Comparison of ENCODE assay signal across 18 cellular contexts in genomic region chr10:126431816-126432215, GRCh38. TPM values are rescaled to one million over a fixed set of nuclear protein-coding genes. Genes with fewer than 3 reads are reported as not detected.
DNase-seq lines count a peak whose midpoint lies in the region; ATAC-seq and TF ChIP-seq lines count a peak whose summit lies in the region.
"Had no signal": no experiment of that assay in that cellular context is flagged by ENCODE, and none has a peak within 500 bp of the region (broad histone marks: within the 10 kb centered on the region; RNA-seq: fewer than 3 reads in every experiment).

No MANE protein-coding gene starts in this region.

- no peaks in the 10 kb centered on the region for H3K4me1 Mint-ChIP-seq in neural progenitor cell
- H3K4me1 Mint-ChIP-seq: B cell, GM23338, H9 had no signal

- H3K27me3 Mint-ChIP-seq in neural progenitor cell (ENCODE audit: insufficient read depth, low read depth) = peaks cover 4% of the 10 kb centered on the region
- H3K27me3 Mint-ChIP-seq: CD4-positive, alpha-beta memory T cell had no signal

- no peak overlapping the region for H3K9ac ChIP-seq in neural progenitor cell

- WGBS in esophagus muscularis mucosa = 83% methylated on average over 2 of the region's 2 CpGs

- H3K4me3 Mint-ChIP-seq in neural progenitor cell = no peak overlapping the region
- H3K4me3 Mint-ChIP-seq: B cell, GM23338, H9 had no signal

- no peaks in the 10 kb centered on the region for H3K36me3 Mint-ChIP-seq in neural progenitor cell
- H3K36me3 Mint-ChIP-seq: CD4-positive, alpha-beta memory T cell had no signal

- no peaks in the 10 kb centered on the region for H3K4me1 ChIP-seq in esophagus muscularis mucosa
- H3K4me1 ChIP-seq in effector memory CD4-positive, alpha-beta T cell (ENCODE audit: control insufficient read depth, insufficient read depth, low read length, poor library complexity, severe bottlenecking) = no peaks in the 10 kb centered on the region
- H3K4me1 ChIP-seq in neural progenitor cell = no peaks in the 10 kb centered on the region

- H3K79me2 ChIP-seq in neural progenitor cell (ENCODE audit: low read depth) = no peaks in the 10 kb centered on the region

- H2AFZ ChIP-seq in neural progenitor cell (replicated peaks) = no peak overlapping the region
- H2AFZ ChIP-seq: GM23338 had no signal

- no peak overlapping the region for H3K4me3 ChIP-seq in Jurkat, Clone E6-1 (ENCODE audit: low read length)
- no peak overlapping the region for H3K4me3 ChIP-seq in esophagus muscularis mucosa
- H3K4me3 ChIP-seq in effector memory CD4-positive, alpha-beta T cell (ENCODE audit: insufficient read depth, low read depth, low read length, poor library complexity, severe bottlenecking) = no peak overlapping the region
- no peak overlapping the region for H3K4me3 ChIP-seq in neural progenitor cell
- H3K4me3 ChIP-seq: GM23338 had no signal

- no peak for ATAC-seq in HG02678 (IDR thresholded peaks at IDR 0.05; ENCODE audit: unreplicated experiment)
- ATAC-seq: GM23338, HCT116 had no signal

- H3K27me3 ChIP-seq in esophagus muscularis mucosa = peaks cover 0 to 20% (median 0%) of the 10 kb centered on the region in 4 donors
- no peaks in the 10 kb centered on the region for H3K27me3 ChIP-seq in effector memory CD4-positive, alpha-beta T cell (replicated peaks; ENCODE audit: control insufficient read depth, insufficient read depth, low read length, poor library complexity, severe bottlenecking)
- no peaks in the 10 kb centered on the region for H3K27me3 ChIP-seq in neural progenitor cell

- TF ChIP-seq CTCF in esophagus muscularis mucosa (IDR thresholded peaks at IDR 0.05) (no peak), neural progenitor cell (IDR thresholded peaks at IDR 0.05) (no peak)

- no peak for TF ChIP-seq EP300 in esophagus muscularis mucosa (IDR thresholded peaks at IDR 0.05)

- no peaks in the 10 kb centered on the region for H3F3A ChIP-seq in neural progenitor cell (ENCODE audit: low read depth)

- H3K9me3 Mint-ChIP-seq in neural progenitor cell = peaks cover 2% of the 10 kb centered on the region
- H3K9me3 Mint-ChIP-seq: GM23338, H9 had no signal

- intact Hi-C loops in esophagus muscularis mucosa (cut with DNase I) = no loop called here

- no peak for TF ChIP-seq POLR2A in esophagus muscularis mucosa (IDR thresholded peaks at IDR 0.05; ENCODE audit: low read depth)

- peak; percentile 11 for DNase-seq in NCI-H2171 treated with DMSO at 0.1 percent for 48 hours (lab: John Stamatoyannopoulos, UW)
- DNase-seq in NCI-H2171 (lab: John Stamatoyannopoulos, UW) = no peak
- peak; percentile 25 for DNase-seq in Jurkat, Clone E6-1 (ENCODE audit: low read depth, low spot score)
- peak; percentile 64 for DNase-seq in esophagus muscularis mucosa (ENCODE audit: extremely low spot score)
- no peak for DNase-seq in COLO668 (lab: John Stamatoyannopoulos, UW; ENCODE audit: unreplicated experiment)
- DNase-seq in effector memory CD4-positive, alpha-beta T cell = no peak
- DNase-seq in neural progenitor cell (ENCODE audit: low spot score) = no peak
- DNase-seq: DMS 273 treated with DMSO at 0.1 percent for 48 hours, DMS79, GF-D8, H9 had no signal

- H3K27ac Mint-ChIP-seq in neural progenitor cell = no peak overlapping the region
- H3K27ac Mint-ChIP-seq: B cell, GM23338, H9 had no signal

- H3K27ac ChIP-seq in esophagus muscularis mucosa (replicated peaks in 1 of 4) (no peak overlapping the region), neural progenitor cell (no peak overlapping the region)
- H3K27ac ChIP-seq in effector memory CD4-positive, alpha-beta T cell (ENCODE audit: insufficient read depth, low read length, poor library complexity, severe bottlenecking) = no peak overlapping the region
- H3K27ac ChIP-seq: 22Rv1 had no signal

- no peak overlapping the region for H3K4me2 ChIP-seq in neural progenitor cell
- H3K4me2 ChIP-seq: GM23338 had no signal

- H3K36me3 ChIP-seq in esophagus muscularis mucosa = no peaks in the 10 kb centered on the region
- no peaks in the 10 kb centered on the region for H3K36me3 ChIP-seq in effector memory CD4-positive, alpha-beta T cell (ENCODE audit: control insufficient read depth, insufficient read depth, low read length)
- no peaks in the 10 kb centered on the region for H3K36me3 ChIP-seq in neural progenitor cell

- H3K9me3 ChIP-seq in esophagus muscularis mucosa (no peaks in the 10 kb centered on the region), neural progenitor cell (ENCODE audit: low read depth) (no peaks in the 10 kb centered on the region)
- H3K9me3 ChIP-seq in effector memory CD4-positive, alpha-beta T cell (ENCODE audit: control insufficient read depth, low read length) = no peaks in the 10 kb centered on the region

- no peaks in the 10 kb centered on the region for H4K20me1 ChIP-seq in neural progenitor cell (ENCODE audit: low read depth)

RNA-seq across cellular contexts. Expression of gene ADAM12, which starts 43.5 kb away (rescaled TPM):
- not detected for polyA plus RNA-seq in Jurkat, Clone E6-1 (2012; ENCODE audit: insufficient read depth, insufficient read length)
- total RNA-seq in esophagus muscularis mucosa (1 to 10 TPM in 2 of 4 donors, under 1 TPM in 2; under 0.01 to 1.3 (median 1.0) TPM), neural progenitor cell (ENCODE audit: low replicate concordance) (7.4 and 8.0 TPM in 2 replicates)
- total RNA-seq: G401 had no signal

Comparison
In these comparisons a context has a peak if more than half of its experiments do, and no peak if none do; other contexts are left out.
1. DNase-seq: peak in NCI-H2171 treated with DMSO at 0.1 percent for 48 hours (single experiment), Jurkat, Clone E6-1 (single experiment) and esophagus muscularis mucosa (single experiment); none in NCI-H2171 (single experiment), COLO668 (single experiment), effector memory CD4-positive, alpha-beta T cell (0 of 3) and neural progenitor cell (single experiment).